In the genomic region with DNA sequence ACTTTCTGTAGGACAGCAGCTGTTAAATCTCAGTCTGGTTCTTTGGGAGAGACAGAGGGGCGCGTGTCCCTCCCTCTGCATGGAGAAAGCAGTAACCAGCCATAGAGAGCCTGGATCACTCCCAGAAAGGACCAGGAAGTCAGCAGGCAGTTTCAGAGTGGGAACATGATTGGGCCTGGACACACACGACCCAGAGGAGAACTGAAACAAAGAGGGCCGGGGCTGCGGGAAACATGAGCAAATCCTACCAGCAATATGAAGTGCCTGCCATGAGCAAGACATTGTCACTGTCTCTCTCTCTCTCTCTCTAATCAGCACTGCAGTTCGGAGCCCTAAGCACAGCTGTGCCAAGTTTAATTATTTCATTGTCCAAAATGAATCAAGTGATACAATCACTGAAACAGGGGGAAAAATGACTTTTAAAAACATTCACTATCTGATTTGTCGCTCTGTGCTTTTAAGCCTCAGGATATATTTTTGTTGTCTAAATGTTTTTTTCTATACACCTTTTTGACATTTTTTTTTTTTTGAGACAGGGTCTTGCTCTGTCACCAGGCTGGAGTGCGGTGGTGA, we compare ENCODE assay signal across 2 cellular contexts.
TF ChIP-seq lines count a peak whose summit lies in the region.

No MANE protein-coding gene starts in this region.

TF ChIP-seq in HepG2, 621 proteins besides CTCF, POLR2A, EP300 and RAD21:
- TF ChIP-seq ZNF10 (CRISPR knock-in tag; IDR thresholded peaks at IDR 0.05; ENCODE audit: borderline replicate concordance, low read depth) (no peak), ZNF232 (CRISPR knock-in tag; IDR thresholded peaks at IDR 0.05; ENCODE audit: borderline replicate concordance) (no peak), MBD4 (IDR thresholded peaks at IDR 0.05; ENCODE audit: borderline replicate concordance, low read length) (no peak), SAFB2 (CRISPR knock-in tag; IDR thresholded peaks at IDR 0.05; ENCODE audit: borderline replicate concordance, low read depth) (no peak), ZNF709 (CRISPR knock-in tag; IDR thresholded peaks at IDR 0.05) (no peak), CHD2 (IDR thresholded peaks at IDR 0.05; ENCODE audit: low read depth, low read length) (no peak), ZNF781 (CRISPR knock-in tag; IDR thresholded peaks at IDR 0.05; ENCODE audit: borderline replicate concordance, not compliant biosample characterization) (no peak), GATAD1 (CRISPR knock-in tag; IDR thresholded peaks at IDR 0.05) (no peak)
- TF ChIP-seq, protein P1, sequence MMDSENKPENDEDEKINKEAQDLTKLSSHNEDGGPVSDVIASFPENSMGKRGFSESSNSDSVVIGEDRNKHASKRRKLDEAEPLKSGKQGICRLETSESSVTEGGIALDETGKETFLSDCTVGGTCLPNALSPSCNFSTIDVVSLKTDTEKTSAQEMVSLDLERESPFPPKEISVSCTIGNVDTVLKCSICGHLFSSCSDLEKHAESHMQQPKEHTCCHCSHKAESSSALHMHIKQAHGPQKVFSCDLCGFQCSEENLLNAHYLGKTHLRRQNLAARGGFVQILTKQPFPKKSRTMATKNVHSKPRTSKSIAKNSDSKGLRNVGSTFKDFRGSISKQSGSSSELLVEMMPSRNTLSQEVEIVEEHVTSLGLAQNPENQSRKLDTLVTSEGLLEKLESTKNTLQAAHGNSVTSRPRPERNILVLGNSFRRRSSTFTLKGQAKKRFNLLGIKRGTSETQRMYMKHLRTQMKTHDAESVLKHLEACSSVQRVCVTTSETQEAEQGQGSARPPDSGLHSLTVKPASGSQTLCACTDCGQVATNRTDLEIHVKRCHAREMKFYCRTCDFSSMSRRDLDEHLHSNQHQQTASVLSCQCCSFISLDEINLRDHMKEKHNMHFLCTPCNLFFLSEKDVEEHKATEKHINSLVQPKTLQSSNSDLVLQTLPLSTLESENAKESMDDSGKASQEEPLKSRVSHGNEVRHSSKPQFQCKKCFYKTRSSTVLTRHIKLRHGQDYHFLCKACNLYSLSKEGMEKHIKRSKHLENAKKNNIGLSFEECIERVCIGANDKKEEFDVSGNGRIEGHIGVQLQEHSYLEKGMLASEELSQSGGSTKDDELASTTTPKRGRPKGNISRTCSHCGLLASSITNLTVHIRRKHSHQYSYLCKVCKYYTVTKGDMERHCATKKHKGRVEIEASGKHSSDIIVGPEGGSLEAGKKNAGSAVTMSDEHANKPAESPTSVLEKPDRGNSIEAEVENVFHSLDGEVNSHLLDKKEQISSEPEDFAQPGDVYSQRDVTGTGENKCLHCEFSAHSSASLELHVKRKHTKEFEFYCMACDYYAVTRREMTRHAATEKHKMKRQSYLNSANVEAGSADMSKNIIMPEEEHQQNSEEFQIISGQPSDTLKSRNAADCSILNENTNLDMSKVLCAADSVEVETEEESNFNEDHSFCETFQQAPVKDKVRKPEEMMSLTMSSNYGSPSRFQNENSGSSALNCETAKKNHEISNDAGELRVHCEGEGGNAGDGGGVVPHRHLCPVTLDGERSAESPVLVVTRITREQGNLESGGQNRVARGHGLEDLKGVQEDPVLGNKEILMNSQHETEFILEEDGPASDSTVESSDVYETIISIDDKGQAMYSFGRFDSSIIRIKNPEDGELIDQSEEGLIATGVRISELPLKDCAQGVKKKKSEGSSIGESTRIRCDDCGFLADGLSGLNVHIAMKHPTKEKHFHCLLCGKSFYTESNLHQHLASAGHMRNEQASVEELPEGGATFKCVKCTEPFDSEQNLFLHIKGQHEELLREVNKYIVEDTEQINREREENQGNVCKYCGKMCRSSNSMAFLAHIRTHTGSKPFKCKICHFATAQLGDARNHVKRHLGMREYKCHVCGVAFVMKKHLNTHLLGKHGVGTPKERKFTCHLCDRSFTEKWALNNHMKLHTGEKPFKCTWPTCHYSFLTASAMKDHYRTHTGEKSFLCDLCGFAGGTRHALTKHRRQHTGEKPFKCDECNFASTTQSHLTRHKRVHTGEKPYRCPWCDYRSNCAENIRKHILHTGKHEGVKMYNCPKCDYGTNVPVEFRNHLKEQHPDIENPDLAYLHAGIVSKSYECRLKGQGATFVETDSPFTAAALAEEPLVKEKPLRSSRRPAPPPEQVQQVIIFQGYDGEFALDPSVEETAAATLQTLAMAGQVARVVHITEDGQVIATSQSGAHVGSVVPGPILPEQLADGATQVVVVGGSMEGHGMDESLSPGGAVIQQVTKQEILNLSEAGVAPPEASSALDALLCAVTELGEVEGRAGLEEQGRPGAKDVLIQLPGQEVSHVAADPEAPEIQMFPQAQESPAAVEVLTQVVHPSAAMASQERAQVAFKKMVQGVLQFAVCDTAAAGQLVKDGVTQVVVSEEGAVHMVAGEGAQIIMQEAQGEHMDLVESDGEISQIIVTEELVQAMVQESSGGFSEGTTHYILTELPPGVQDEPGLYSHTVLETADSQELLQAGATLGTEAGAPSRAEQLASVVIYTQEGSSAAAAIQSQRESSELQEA (CRISPR knock-in tag; IDR thresholded peaks at IDR 0.05; ENCODE audit: not compliant biosample characterization), result no peak
- TF ChIP-seq, protein P2, sequence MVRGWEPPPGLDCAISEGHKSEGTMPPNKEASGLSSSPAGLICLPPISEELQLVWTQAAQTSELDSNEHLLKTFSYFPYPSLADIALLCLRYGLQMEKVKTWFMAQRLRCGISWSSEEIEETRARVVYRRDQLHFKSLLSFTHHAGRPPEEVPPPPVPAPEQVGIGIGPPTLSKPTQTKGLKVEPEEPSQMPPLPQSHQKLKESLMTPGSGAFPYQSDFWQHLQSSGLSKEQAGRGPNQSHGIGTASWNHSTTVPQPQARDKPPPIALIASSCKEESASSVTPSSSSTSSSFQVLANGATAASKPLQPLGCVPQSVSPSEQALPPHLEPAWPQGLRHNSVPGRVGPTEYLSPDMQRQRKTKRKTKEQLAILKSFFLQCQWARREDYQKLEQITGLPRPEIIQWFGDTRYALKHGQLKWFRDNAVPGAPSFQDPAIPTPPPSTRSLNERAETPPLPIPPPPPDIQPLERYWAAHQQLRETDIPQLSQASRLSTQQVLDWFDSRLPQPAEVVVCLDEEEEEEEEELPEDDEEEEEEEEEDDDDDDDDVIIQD (CRISPR knock-in tag; IDR thresholded peaks at IDR 0.05; ENCODE audit: low read depth), result no peak
TF ChIP-seq in HepG2: peak in this region for 0.

TF ChIP-seq in endothelial cell of umbilical vein, 7 proteins besides CTCF, POLR2A, EP300 and RAD21:
- TF ChIP-seq, protein P3, sequence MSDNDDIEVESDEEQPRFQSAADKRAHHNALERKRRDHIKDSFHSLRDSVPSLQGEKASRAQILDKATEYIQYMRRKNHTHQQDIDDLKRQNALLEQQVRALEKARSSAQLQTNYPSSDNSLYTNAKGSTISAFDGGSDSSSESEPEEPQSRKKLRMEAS (IDR thresholded peaks at IDR 0.05; ENCODE audit: insufficient read depth, insufficient read length), result no peak
- TF ChIP-seq FOS (IDR thresholded peaks at IDR 0.05; ENCODE audit: borderline replicate concordance, insufficient read depth, low read length), result no peak
- peak; percentile 32 for TF ChIP-seq EZH2 (IDR thresholded peaks at IDR 0.05; ENCODE audit: borderline replicate concordance, low read depth, low read length, severe bottlenecking)
- TF ChIP-seq JUN (IDR thresholded peaks at IDR 0.05; ENCODE audit: borderline replicate concordance, insufficient read depth, insufficient read length, low read depth), result no peak
